9 cellular contexts compared by ENCODE assay signal in the genomic region with DNA sequence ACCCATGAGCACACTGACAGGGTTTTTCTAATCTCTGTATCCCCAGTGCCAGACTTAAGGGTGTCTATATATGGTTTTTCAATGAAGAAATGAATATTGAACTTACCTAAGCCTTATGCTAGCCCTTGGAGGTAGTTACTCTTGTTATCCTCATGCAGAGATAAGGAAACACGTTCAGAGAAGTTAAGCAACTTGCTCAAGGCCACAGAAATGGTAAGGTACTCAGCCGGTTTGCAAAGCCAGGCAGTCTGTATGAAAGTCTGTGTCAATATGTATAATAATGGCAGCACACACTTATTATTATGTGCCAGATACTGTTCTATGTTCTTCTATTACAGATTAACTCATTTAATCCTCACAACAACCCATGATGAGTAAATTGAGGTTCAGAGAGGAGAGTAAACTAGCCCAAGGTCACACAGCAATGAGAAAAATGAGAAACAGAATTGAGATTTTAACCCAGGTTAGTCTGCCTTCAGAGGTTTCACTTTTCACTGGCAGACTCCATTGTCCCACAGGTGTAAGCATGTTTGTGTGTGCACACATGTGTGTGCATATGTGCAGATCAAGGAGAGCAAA. TPM values are rescaled to one million over a fixed set of nuclear protein-coding genes. Genes with fewer than 3 reads are reported as not detected.
"Had no signal": no experiment of that assay in that cellular context is flagged by ENCODE, and none has a peak within 500 bp of the region (broad histone marks: within the 10 kb centered on the region; RNA-seq: fewer than 3 reads in every experiment).

No MANE protein-coding gene starts in this region.

- H3K4me1 Mint-ChIP-seq: IgD-negative memory B cell had no signal

- ATAC-seq: HCT116 had no signal

- H3K4me3 ChIP-seq: GM23248, HAP-1 had no signal

- H3K36me3 ChIP-seq: HAP-1 had no signal

- H3K27ac Mint-ChIP-seq: IgD-negative memory B cell had no signal

- H3K4me1 ChIP-seq: HAP-1 had no signal

- H3K36me3 Mint-ChIP-seq: IgD-negative memory B cell had no signal

- H3K27ac ChIP-seq: GM23248 had no signal

- H3K4me3 Mint-ChIP-seq: IgD-negative memory B cell had no signal

- H3K9me3 ChIP-seq: HAP-1 had no signal

- DNase-seq: GM23248, GOT3, H7, KG1 had no signal

RNA-seq across cellular contexts. Expression of gene CSF3R, which starts 54.6 kb away (rescaled TPM):
- total RNA-seq: GM23248, H4, HT-29 had no signal
